16 cellular contexts compared by ENCODE assay signal in genomic region chr3:107285197-107285596, GRCh38.
DNase-seq lines count a peak whose midpoint lies in the region; ATAC-seq, FAIRE-seq and TF ChIP-seq lines count a peak whose summit lies in the region.
"Had no signal": no experiment of that assay in that cellular context is flagged by ENCODE, and none has a peak within 500 bp of the region (broad histone marks: within the 10 kb centered on the region; RNA-seq: fewer than 3 reads in every experiment).

No MANE protein-coding gene starts in this region.

- H3K36me3 Mint-ChIP-seq in HFFc6 (ENCODE audit: low read depth) = no peaks in the 10 kb centered on the region
- H3K36me3 Mint-ChIP-seq in astrocyte (ENCODE audit: low read depth, unreplicated experiment) = no peaks in the 10 kb centered on the region

- H3K27me3 ChIP-seq in astrocyte (ENCODE audit: insufficient read depth, low read length) (no peaks in the 10 kb centered on the region), foreskin keratinocyte (no peaks in the 10 kb centered on the region), smooth muscle cell (ENCODE audit: low read depth) (no peaks in the 10 kb centered on the region), right atrium auricular region (no peaks in the 10 kb centered on the region)

- 17% methylated on average over 2 of the region's 2 CpGs for WGBS in smooth muscle cell (ENCODE audit: low lambda C conversion rate)

- DNase-seq in HFFc6 (peak; percentile 28), astrocyte (ENCODE audit: low read depth) (no peak), foreskin keratinocyte (peak in 1 of 2 donors; percentile 62), smooth muscle cell (lab: John Stamatoyannopoulos, UW; ENCODE audit: unreplicated experiment) (no peak), right atrium auricular region (ENCODE audit: low spot score) (no peak), NCI-H345 (lab: John Stamatoyannopoulos, UW) (no peak)
- DNase-seq: activated CD4-positive, alpha-beta T cell treated with anti-CD3 and anti-CD28 coated beads, Interleukin-2, amount 50 U/mL, for 1 hour; activated naive CD8-positive, alpha-beta T cell treated with anti-CD3 and anti-CD28 coated beads, Interleukin-2, amount 50 U/mL, for 24 hours; activated T-cell treated with anti-CD3 and anti-CD28 coated beads, Interleukin-2, amount 50 U/mL, for 72 hours; C1 segment of cervical spinal cord; NCI-H2081; SHP77; T-helper 9 cell had no signal

- H3K9me3 Mint-ChIP-seq in HFFc6 (no peaks in the 10 kb centered on the region), astrocyte (ENCODE audit: unreplicated experiment) (no peaks in the 10 kb centered on the region)
- H3K9me3 Mint-ChIP-seq: activated naive CD8-positive, alpha-beta T cell treated with anti-CD3 and anti-CD28 coated beads, Interleukin-2, amount 50 U/mL, for 24 hours; activated T-cell treated with anti-CD3 and anti-CD28 coated beads, Interleukin-2, amount 50 U/mL, for 72 hours had no signal

- H3K9ac ChIP-seq in astrocyte (ENCODE audit: low read length) (no peak overlapping the region), smooth muscle cell (ENCODE audit: low read depth) (peak overlapping the region; percentile 76)

- H2AFZ ChIP-seq in astrocyte (ENCODE audit: low read depth, low read length) (no peak overlapping the region), smooth muscle cell (ENCODE audit: low read depth) (no peak overlapping the region)

- H3K9me3 ChIP-seq in astrocyte (ENCODE audit: insufficient read depth, low read depth, low read length) (no peaks in the 10 kb centered on the region), smooth muscle cell (replicated peaks; ENCODE audit: low read depth) (no peaks in the 10 kb centered on the region), right atrium auricular region (peaks cover 0 to 3% of the 10 kb centered on the region in 2 donors)
- H3K9me3 ChIP-seq: prostate gland, thoracic aorta had no signal

- ATAC-seq in foreskin keratinocyte (peak; percentile 71), GM18502 (IDR thresholded peaks at IDR 0.05; ENCODE audit: poor library complexity, unreplicated experiment) (no peak)
- ATAC-seq: activated naive CD8-positive, alpha-beta T cell treated with anti-CD3 and anti-CD28 coated beads, Interleukin-2, amount 50 U/mL, for 24 hours; activated T-cell treated with anti-CD3 and anti-CD28 coated beads, Interleukin-2, amount 50 U/mL, for 72 hours had no signal

- H3K4me2 ChIP-seq in astrocyte (ENCODE audit: low read length) (no peak overlapping the region), smooth muscle cell (peak overlapping the region; percentile 49)

- H3K36me3 ChIP-seq in astrocyte (ENCODE audit: insufficient read depth, low read length) (no peaks in the 10 kb centered on the region), smooth muscle cell (ENCODE audit: low read depth) (no peaks in the 10 kb centered on the region), right atrium auricular region (no peaks in the 10 kb centered on the region)
- H3K36me3 ChIP-seq: prostate gland, thoracic aorta had no signal

- H3F3A ChIP-seq in smooth muscle cell (ENCODE audit: low read depth) = peaks cover 8% of the 10 kb centered on the region

- peaks cover 7% of the 10 kb centered on the region for H3K27me3 Mint-ChIP-seq in HFFc6 (ENCODE audit: insufficient read depth)
- H3K27me3 Mint-ChIP-seq in astrocyte (ENCODE audit: low read depth, unreplicated experiment) = no peaks in the 10 kb centered on the region

- H3K4me3 ChIP-seq in astrocyte (ENCODE audit: insufficient read depth, low read depth, low read length) (no peak overlapping the region), smooth muscle cell (no peak overlapping the region), right atrium auricular region (no peak overlapping the region)
- H3K4me3 ChIP-seq: prostate gland, thoracic aorta had no signal

- no peaks in the 10 kb centered on the region for H4K20me1 ChIP-seq in astrocyte (ENCODE audit: insufficient read depth, low read length)
- H4K20me1 ChIP-seq in smooth muscle cell (ENCODE audit: low read depth) = no peaks in the 10 kb centered on the region

- H3K27ac Mint-ChIP-seq in HFFc6 (peak overlapping the region; percentile 83), astrocyte (ENCODE audit: unreplicated experiment) (peak overlapping the region; percentile 89)
- H3K27ac Mint-ChIP-seq: activated naive CD8-positive, alpha-beta T cell treated with anti-CD3 and anti-CD28 coated beads, Interleukin-2, amount 50 U/mL, for 24 hours; activated T-cell treated with anti-CD3 and anti-CD28 coated beads, Interleukin-2, amount 50 U/mL, for 72 hours had no signal

- TF ChIP-seq CTCF in HFFc6 (IDR thresholded peaks at IDR 0.05) (no peak), astrocyte (IDR thresholded peaks at IDR 0.05; ENCODE audit: insufficient read depth, low read depth, low read length) (no peak), foreskin keratinocyte (conservative IDR thresholded peaks at IDR 0.05) (no peak), smooth muscle cell (IDR thresholded peaks at IDR 0.05; ENCODE audit: borderline replicate concordance, insufficient read depth, poor library complexity, severe bottlenecking) (no peak), right atrium auricular region (IDR thresholded peaks at IDR 0.05) (no peak)

- H3K27ac ChIP-seq in astrocyte (ENCODE audit: low read depth, low read length) (no peak overlapping the region), foreskin keratinocyte (peak overlapping the region; percentile 54), smooth muscle cell (ENCODE audit: low read depth) (peak overlapping the region; percentile 92), right atrium auricular region (no peak overlapping the region)
- H3K27ac ChIP-seq: prostate gland, thoracic aorta had no signal

- FAIRE-seq in astrocyte (lab: Jason Lieb, UNC) = no peak

- H3K79me2 ChIP-seq in astrocyte (ENCODE audit: insufficient read depth, low read length) (no peaks in the 10 kb centered on the region), smooth muscle cell (ENCODE audit: low read depth) (no peaks in the 10 kb centered on the region)

- H3K4me3 Mint-ChIP-seq in HFFc6 (peak overlapping the region; percentile 18; the same call in 1 of the 2 replicates), astrocyte (ENCODE audit: unreplicated experiment) (no peak overlapping the region)
- H3K4me3 Mint-ChIP-seq: activated naive CD8-positive, alpha-beta T cell treated with anti-CD3 and anti-CD28 coated beads, Interleukin-2, amount 50 U/mL, for 24 hours; activated T-cell treated with anti-CD3 and anti-CD28 coated beads, Interleukin-2, amount 50 U/mL, for 72 hours had no signal

- peaks cover 26% of the 10 kb centered on the region for H3K4me1 Mint-ChIP-seq in HFFc6 (ENCODE audit: low read depth)
- H3K4me1 Mint-ChIP-seq in astrocyte (ENCODE audit: low read depth, unreplicated experiment) = peaks cover 9% of the 10 kb centered on the region
- H3K4me1 Mint-ChIP-seq: activated naive CD8-positive, alpha-beta T cell treated with anti-CD3 and anti-CD28 coated beads, Interleukin-2, amount 50 U/mL, for 24 hours had no signal

- H3K4me1 ChIP-seq in astrocyte (ENCODE audit: insufficient read depth, low read length) (no peaks in the 10 kb centered on the region), foreskin keratinocyte (peaks cover 13% of the 10 kb centered on the region), smooth muscle cell (ENCODE audit: low read depth) (peaks cover 21% of the 10 kb centered on the region), right atrium auricular region (peaks cover 0 to 15% of the 10 kb centered on the region in 2 donors)
- H3K4me1 ChIP-seq: prostate gland had no signal

Comparison
In these comparisons a context has a peak if more than half of its experiments do, and no peak if none do; other contexts are left out.
1. H3K27ac ChIP-seq: peak in foreskin keratinocyte (single experiment) and smooth muscle cell (single experiment); none in astrocyte (single experiment) and right atrium auricular region (0 of 2).